8 cellular contexts compared by ENCODE assay signal in genomic region chr6:126848119-126848518, GRCh38.
"Had no signal": no experiment of that assay in that cellular context is flagged by ENCODE, and none has a peak within 500 bp of the region (broad histone marks: within the 10 kb centered on the region; RNA-seq: fewer than 3 reads in every experiment).

No MANE protein-coding gene starts in this region.

- H3K4me3 Mint-ChIP-seq: GM23338, H9, IgD-negative memory B cell had no signal

- H3K36me3 Mint-ChIP-seq: IgD-negative memory B cell had no signal

- H3K27ac Mint-ChIP-seq: GM23338, H9 had no signal

- FAIRE-seq: H1, H54, HTR-8/SVneo had no signal

- H3K4me1 Mint-ChIP-seq: GM23338, IgD-negative memory B cell had no signal

- DNase-seq: H9, HCEC 1CT, KG1 had no signal

- H2AFZ ChIP-seq: GM23338 had no signal

- H3K27me3 Mint-ChIP-seq: IgD-negative memory B cell had no signal

- H3K4me3 ChIP-seq: GM23338 had no signal

- H3K4me2 ChIP-seq: GM23338 had no signal

- ATAC-seq: GM23338 had no signal
